In the genomic region with DNA sequence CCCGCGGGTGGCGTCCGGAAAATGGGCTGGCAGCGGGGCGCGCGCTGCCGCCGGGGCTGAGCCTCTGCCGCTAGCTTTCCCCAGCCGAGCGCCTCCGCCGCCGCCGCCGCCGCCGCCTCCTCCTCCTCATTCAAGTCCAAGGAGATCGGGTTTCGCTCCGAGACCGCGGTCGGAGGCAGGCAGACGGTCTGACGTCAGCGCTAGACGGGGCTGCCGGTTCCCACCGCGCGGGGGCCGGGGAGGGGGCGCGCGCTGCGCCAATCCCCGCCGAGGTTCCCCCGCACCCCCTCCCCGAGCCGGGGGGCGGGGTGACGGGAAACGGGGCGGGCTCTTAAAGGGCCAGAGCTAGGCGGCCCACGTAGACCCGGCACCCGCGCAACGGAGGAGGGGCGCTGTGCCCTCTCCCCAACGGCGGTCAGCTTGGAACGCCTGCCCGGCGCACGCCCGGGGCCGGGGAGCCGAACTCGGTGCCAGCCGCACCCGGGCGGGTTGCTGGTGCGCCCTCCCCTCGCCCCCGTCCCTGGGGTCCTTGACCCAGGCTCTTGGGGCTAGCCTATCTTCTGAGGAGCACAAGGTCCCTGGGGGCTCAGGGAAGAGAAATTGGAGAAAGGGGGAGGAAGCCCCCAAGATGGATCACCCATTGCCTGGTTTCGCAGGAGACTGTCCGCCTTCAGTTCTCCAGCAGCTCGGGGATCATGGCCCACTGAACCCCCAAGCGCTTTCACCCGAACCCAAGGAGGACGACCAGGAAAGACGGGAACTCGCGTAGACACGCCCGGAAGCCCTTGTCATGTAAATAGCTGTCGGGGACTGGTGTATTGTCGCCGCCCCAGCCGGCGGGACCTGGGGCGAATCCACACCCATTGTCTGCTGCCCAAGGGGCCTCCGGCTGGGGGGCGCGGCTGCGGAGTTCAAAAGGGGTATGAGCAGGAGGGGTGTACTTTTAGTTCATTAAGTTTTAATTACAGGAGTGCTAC, we compare ENCODE assay signal across 8 cellular contexts. TPM values are rescaled to one million over a fixed set of nuclear protein-coding genes. Genes with fewer than 3 reads are reported as not detected.
DNase-seq lines count a peak whose midpoint lies in the region; ATAC-seq and TF ChIP-seq lines count a peak whose summit lies in the region.

A gene with protein sequence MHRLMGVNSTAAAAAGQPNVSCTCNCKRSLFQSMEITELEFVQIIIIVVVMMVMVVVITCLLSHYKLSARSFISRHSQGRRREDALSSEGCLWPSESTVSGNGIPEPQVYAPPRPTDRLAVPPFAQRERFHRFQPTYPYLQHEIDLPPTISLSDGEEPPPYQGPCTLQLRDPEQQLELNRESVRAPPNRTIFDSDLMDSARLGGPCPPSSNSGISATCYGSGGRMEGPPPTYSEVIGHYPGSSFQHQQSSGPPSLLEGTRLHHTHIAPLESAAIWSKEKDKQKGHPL (minus strand): TSS at position 193 of the 977 bp plus-strand sequence. CDS start 433 bp downstream, outside the sequence.

- peaks cover 8% of the 10 kb centered on the region; the same call in 1 of the 2 replicates for H3K27me3 ChIP-seq in MM.1S (replicated peaks; ENCODE audit: insufficient read depth, low read length)
- H3K27me3 ChIP-seq in testis, result no peaks in the 10 kb centered on the region

- H3K9me3 ChIP-seq in MM.1S (replicated peaks; ENCODE audit: insufficient read depth, low read length) (no peaks in the 10 kb centered on the region), testis (no peaks in the 10 kb centered on the region)

- TF ChIP-seq POLR2A in testis (IDR thresholded peaks at IDR 0.05), result peak; percentile 41

- peak within 1 kb of the TSS; percentile 87 for H3K4me3 Mint-ChIP-seq in activated naive CD8-positive, alpha-beta T cell treated with anti-CD3 and anti-CD28 coated beads, Interleukin-2, amount 50 U/mL, for 24 hours
- peak within 1 kb of the TSS; percentile 94 for H3K4me3 Mint-ChIP-seq in osteocyte (ENCODE audit: unreplicated experiment)

- H3K27me3 Mint-ChIP-seq in activated naive CD8-positive, alpha-beta T cell treated with anti-CD3 and anti-CD28 coated beads, Interleukin-2, amount 50 U/mL, for 24 hours, result peaks cover 10% of the 10 kb centered on the region
- H3K27me3 Mint-ChIP-seq in osteocyte (ENCODE audit: unreplicated experiment), result no peaks in the 10 kb centered on the region

- no peaks in the 10 kb centered on the region for H4K20me1 ChIP-seq in MM.1S (ENCODE audit: insufficient read depth, low read length)

- ATAC-seq in activated naive CD8-positive, alpha-beta T cell treated with anti-CD3 and anti-CD28 coated beads, Interleukin-2, amount 50 U/mL, for 24 hours, result peak; percentile 85
- peak; percentile 93 for ATAC-seq in Right ventricle myocardium superior (ENCODE audit: poor library complexity)

- H3K36me3 ChIP-seq in MM.1S (replicated peaks; ENCODE audit: insufficient read depth, low read length), result no peaks in the 10 kb centered on the region
- H3K36me3 ChIP-seq in testis (ENCODE audit: low read depth, missing control alignments), result no peaks in the 10 kb centered on the region

- H3K9ac ChIP-seq in MM.1S (ENCODE audit: low read length), result peak within 1 kb of the TSS; percentile 73

- peaks cover 31% of the 10 kb centered on the region for H3K4me1 Mint-ChIP-seq in activated naive CD8-positive, alpha-beta T cell treated with anti-CD3 and anti-CD28 coated beads, Interleukin-2, amount 50 U/mL, for 24 hours
- peaks cover 71% of the 10 kb centered on the region for H3K4me1 Mint-ChIP-seq in osteocyte (ENCODE audit: unreplicated experiment)

- H2AFZ ChIP-seq in MM.1S (ENCODE audit: low read length), result peak within 1 kb of the TSS; percentile 93

- H3K27ac Mint-ChIP-seq in activated naive CD8-positive, alpha-beta T cell treated with anti-CD3 and anti-CD28 coated beads, Interleukin-2, amount 50 U/mL, for 24 hours, result peak within 1 kb of the TSS; percentile 82
- peak within 1 kb of the TSS; percentile 81 for H3K27ac Mint-ChIP-seq in osteocyte (ENCODE audit: unreplicated experiment)

- peak within 1 kb of the TSS; percentile 93 for H3K4me3 ChIP-seq in MM.1S (ENCODE audit: low read length)
- H3K4me3 ChIP-seq in testis, result peak within 1 kb of the TSS; percentile 68 to 76

- H3F3A ChIP-seq in MM.1S (ENCODE audit: insufficient read depth, low read length), result 0 out of 2 replicates have a peak, but pooled peaks cover 10% of the 10 kb centered on the region

- no peak for TF ChIP-seq CTCF in MM.1S (IDR thresholded peaks at IDR 0.05; ENCODE audit: low read length)
- TF ChIP-seq CTCF in osteocyte (IDR thresholded peaks at IDR 0.05), result peak; percentile 7
- TF ChIP-seq CTCF in testis (IDR thresholded peaks at IDR 0.05), result no peak

- peak within 1 kb of the TSS; percentile 99 for H3K4me2 ChIP-seq in MM.1S (ENCODE audit: low read depth, low read length)

- DNase-seq in DMS79 treated with DMSO at 0.1 percent for 48 hours (lab: John Stamatoyannopoulos, UW) (peak; percentile 78), H4 (ENCODE audit: low spot score) (peak; percentile 95), MM.1S (peak; percentile 93), SKM-1 (lab: John Stamatoyannopoulos, UW; ENCODE audit: unreplicated experiment) (peak; percentile 77), Right ventricle myocardium superior (peak; percentile 95), osteocyte (ENCODE audit: extremely low spot score, unreplicated experiment) (peak; percentile 98), testis (peak; percentile 91)
- DNase-seq in activated naive CD8-positive, alpha-beta T cell treated with anti-CD3 and anti-CD28 coated beads, Interleukin-2, amount 50 U/mL, for 24 hours, result peak; percentile 92

- no peaks in the 10 kb centered on the region for H3K4me1 ChIP-seq in MM.1S (ENCODE audit: low read length)
- H3K4me1 ChIP-seq in testis, result peaks cover 8% of the 10 kb centered on the region

- peak within 1 kb of the TSS; percentile 22; the same call in 1 of the 2 replicates for H3K27ac ChIP-seq in MM.1S (ENCODE audit: low read length)
- H3K27ac ChIP-seq in testis, result peak within 1 kb of the TSS; percentile 70 to 83

- intact Hi-C loops in Right ventricle myocardium superior (cut with DNase I) (no loop called here), testis (cut with DNase I; ENCODE audit: low total_unique reads) (no loop called here)

- no peaks in the 10 kb centered on the region for H3K9me2 ChIP-seq in MM.1S (replicated peaks; ENCODE audit: insufficient read depth, low read length)

- H3K9me3 Mint-ChIP-seq in activated naive CD8-positive, alpha-beta T cell treated with anti-CD3 and anti-CD28 coated beads, Interleukin-2, amount 50 U/mL, for 24 hours, result no peaks in the 10 kb centered on the region
- no peaks in the 10 kb centered on the region for H3K9me3 Mint-ChIP-seq in osteocyte (ENCODE audit: unreplicated experiment)

- no peaks in the 10 kb centered on the region for H3K79me2 ChIP-seq in MM.1S (ENCODE audit: low read length)

- peaks cover 2% of the 10 kb centered on the region for H3K36me3 Mint-ChIP-seq in activated naive CD8-positive, alpha-beta T cell treated with anti-CD3 and anti-CD28 coated beads, Interleukin-2, amount 50 U/mL, for 24 hours (ENCODE audit: low read depth)
- no peaks in the 10 kb centered on the region for H3K36me3 Mint-ChIP-seq in osteocyte (ENCODE audit: unreplicated experiment)

- WGBS in testis, 2 donors, result 0 to 2% methylated on average over 16 to 72 of the region's 92 CpGs

RNA-seq across cellular contexts. Expression of the gene that starts here (rescaled TPM):
- 10.0 and 14.4 TPM in 2 replicates for total RNA-seq in H4 (2014; rRNA removed; shearing (Covaris generic))
- total RNA-seq in Right ventricle myocardium superior (21.5 TPM), osteocyte (24.1 and 28.2 TPM in 2 replicates), testis (10 to 100 TPM in 1 of 2 donors, 1 to 10 TPM in 1; 8.1 to 12.1 TPM)
- 16.8 TPM for polyA plus RNA-seq in testis (ENCODE audit: insufficient read depth, low read depth, low replicate concordance)

Comparison
In these comparisons a context has a peak if more than half of its experiments do, and no peak if none do; other contexts are left out.
1. Peak in every context shown above with its lines: DNase-seq, ATAC-seq, H3K4me3 ChIP-seq and H3K27ac ChIP-seq.